In the genomic region with DNA sequence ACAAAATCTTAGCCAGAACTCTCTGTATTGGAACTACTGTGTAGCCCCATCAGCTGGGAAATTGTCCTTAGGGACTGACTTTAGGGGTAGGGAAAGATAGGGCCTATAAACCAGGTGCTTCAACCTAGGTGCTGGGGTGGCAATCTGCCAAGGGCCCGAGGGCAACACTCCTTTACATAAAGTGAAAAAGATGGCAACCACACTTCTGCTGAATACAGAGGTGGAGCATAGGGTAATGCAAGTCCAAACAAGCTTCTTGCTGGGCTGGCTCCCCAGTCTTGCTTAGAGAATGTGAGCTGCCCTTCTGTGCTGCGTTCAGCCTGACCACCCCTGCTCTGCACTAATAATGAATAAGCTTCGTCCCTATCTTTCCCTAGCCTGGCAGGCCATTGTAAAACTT, we compare ENCODE assay signal across 20 cellular contexts. TPM values are rescaled to one million over a fixed set of nuclear protein-coding genes. Genes with fewer than 3 reads are reported as not detected.
DNase-seq lines count a peak whose midpoint lies in the region; FAIRE-seq and TF ChIP-seq lines count a peak whose summit lies in the region.
"Had no signal": no experiment of that assay in that cellular context is flagged by ENCODE, and none has a peak within 500 bp of the region (broad histone marks: within the 10 kb centered on the region; RNA-seq: fewer than 3 reads in every experiment).

No MANE protein-coding gene starts in this region.

- no peaks in the 10 kb centered on the region for H3K36me3 ChIP-seq in bronchial epithelial cell (ENCODE audit: control insufficient read depth, insufficient read depth, low read length)

- FAIRE-seq in bronchial epithelial cell (lab: Jason Lieb, UNC), result no peak
- FAIRE-seq: small intestine had no signal

- H3K27me3 ChIP-seq in bronchial epithelial cell (ENCODE audit: control insufficient read depth, insufficient read depth, low read length), result no peaks in the 10 kb centered on the region

- no peak overlapping the region for H3K4me3 ChIP-seq in bronchial epithelial cell (ENCODE audit: low read depth, low read length)

- no peak for TF ChIP-seq CTCF in bronchial epithelial cell (IDR thresholded peaks at IDR 0.05; ENCODE audit: insufficient read depth, low read length, severe bottlenecking)

- peak; percentile 69 for DNase-seq in DMS153 treated with DMSO at 0.1 percent for 48 hours (lab: John Stamatoyannopoulos, UW; ENCODE audit: unreplicated experiment)
- DNase-seq in HT-29 (ENCODE audit: low spot score), result peak; percentile 1
- peak; percentile 66 for DNase-seq in NCI-H345 (lab: John Stamatoyannopoulos, UW)
- DNase-seq in bronchial epithelial cell (ENCODE audit: low read depth), result peak; percentile 86
- no peak for DNase-seq in NOMO-1 treated with dmso at 0.1 percent for 144 hours (lab: John Stamatoyannopoulos, UW; ENCODE audit: unreplicated experiment)
- DNase-seq in islet precursor cell, result no peak
- DNase-seq in pons (ENCODE audit: low spot score), result no peak
- DNase-seq in HCEC 1CT, result no peak
- DNase-seq: activated CD8-positive, alpha-beta memory T cell treated with anti-CD3 and anti-CD28 coated beads for 24 hours; cortex of kidney; foreskin fibroblast; hypothalamus; kidney glomerular epithelial cell; mesendoderm; natural killer cell; NCI-H2227 treated with DMSO at 0.1 percent for 48 hours; OCI-M1; small intestine; stimulated activated CD4-positive, alpha-beta T cell treated with anti-CD3 and anti-CD28 coated beads, Interleukin-4, amount 100 ng/mL, for 1 hour had no signal

RNA-seq across cellular contexts. Expression of gene ZBTB33, which starts 9.8 kb away (rescaled TPM):
- total RNA-seq in HT-29 (2014; rRNA removed; shearing (Covaris generic)), result 6.1 TPM in 2 replicates
- 11.8 and 13.4 TPM in 2 replicates for total RNA-seq in bronchial epithelial cell

RNA-seq across cellular contexts. Expression of gene TMEM255A, which starts 50.9 kb away (rescaled TPM):
- total RNA-seq in HT-29 (2014; rRNA removed; shearing (Covaris generic)), result not detected in 2 replicates
- total RNA-seq in bronchial epithelial cell, result not detected in 2 replicates
- total RNA-seq: G401 had no signal

Comparison
In these comparisons a context has a peak if more than half of its experiments do, and no peak if none do; other contexts are left out.
1. DNase-seq: peak in DMS153 treated with DMSO at 0.1 percent for 48 hours (single experiment), HT-29 (single experiment), NCI-H345 (single experiment) and bronchial epithelial cell (single experiment); none in NOMO-1 treated with dmso at 0.1 percent for 144 hours (single experiment), islet precursor cell (single experiment), pons (single experiment) and HCEC 1CT (single experiment).